In the genomic region with DNA sequence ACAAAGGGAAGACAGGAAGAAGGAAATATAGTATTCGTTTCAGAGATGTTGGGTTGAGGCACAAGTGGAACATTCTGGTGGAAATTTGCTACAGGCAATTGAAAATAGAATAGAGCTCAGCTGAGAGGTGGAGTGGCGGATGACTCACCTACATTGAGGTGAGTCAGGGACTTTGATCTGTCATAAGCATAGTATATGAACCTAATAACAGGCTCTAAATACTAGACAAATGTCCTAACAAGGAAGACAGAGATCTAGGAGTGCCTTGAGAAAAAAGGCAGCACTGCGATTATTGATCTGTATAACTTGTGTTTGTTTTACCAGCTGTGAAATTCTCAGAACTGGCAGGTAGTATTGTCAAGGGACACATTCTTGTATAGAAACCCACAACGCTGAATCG, we compare ENCODE assay signal across 7 cellular contexts. TPM values are rescaled to one million over a fixed set of nuclear protein-coding genes. Genes with fewer than 3 reads are reported as not detected.
A peak's percentile ranks its signal among the peaks of the same experiment; 100 is the strongest.
DNase-seq lines count a peak whose midpoint lies in the region; ATAC-seq and TF ChIP-seq lines count a peak whose summit lies in the region.

No MANE protein-coding gene starts in this region.

- TF ChIP-seq CTCF in HEK293 (tag by site-specific recombination; IDR thresholded peaks at IDR 0.05) (no peak), mammary epithelial cell (conservative IDR thresholded peaks at IDR 0.05 in 1 of 2, IDR thresholded peaks at IDR 0.05 in 1 of 2; ENCODE audit: extremely low read depth in 1 of 2, insufficient read depth in 1 of 2, low read depth in 1 of 2, low read length in 2 of 2) (no peak)

- H3K27me3 ChIP-seq in mammary epithelial cell (ENCODE audit: insufficient read depth, low read length): no peaks in the 10 kb centered on the region
- H3K27me3 ChIP-seq in mesendoderm (ENCODE audit: insufficient read depth, low read length, poor library complexity): no peaks in the 10 kb centered on the region

- H3K4ac ChIP-seq in mesendoderm (ENCODE audit: low read depth, low read length): no peak overlapping the region

- DNase-seq in SK-N-MC (ENCODE audit: low read depth, low spot score): no peak
- peak; percentile 84 for DNase-seq in mammary epithelial cell
- DNase-seq in stimulated activated naive B cell treated with anti-CD40 and anti-IgM and Interleukin-4, amounts not matched to agents 10 μg/mL and 1 μg/mL and 100 μg/mL, for 72 hours: peak; percentile 9
- DNase-seq in dedifferentiated amniotic fluid mesenchymal stem cell (ENCODE audit: extremely low spot score): no peak
- no peak for DNase-seq in mesendoderm

- H2AK5ac ChIP-seq in mesendoderm (ENCODE audit: low read length): no peak overlapping the region

- in situ Hi-C loops in mammary epithelial cell (cut with MboI; ENCODE audit: low sequenced_read_pairs in 2 of 2): no loop called here

- peaks cover 18 to 28% of the 10 kb centered on the region in 2 donors for H3K4me1 Mint-ChIP-seq in stimulated activated naive B cell treated with anti-CD40 and anti-IgM and Interleukin-4, amounts not matched to agents 10 μg/mL and 1 μg/mL and 100 μg/mL, for 72 hours

- POLR2A ChIA-PET in HEK293 (lab: Yijun Ruan, JAX): interaction anchor here (1.6 to 3.9 kb wide), 4 partner anchors 13 to 244 kb away, joined by 12 to 39 read pairs (median 18); no protein-coding TSS in a partner anchor

- no peaks in the 10 kb centered on the region for H3K9me3 Mint-ChIP-seq in stimulated activated naive B cell treated with anti-CD40 and anti-IgM and Interleukin-4, amounts not matched to agents 10 μg/mL and 1 μg/mL and 100 μg/mL, for 72 hours

- no peaks in the 10 kb centered on the region for H3K36me3 ChIP-seq in HEK293 (ENCODE audit: control insufficient read depth in 2 of 2, insufficient read depth in 1 of 2, low read length in 2 of 2)
- H3K36me3 ChIP-seq in SK-N-MC (ENCODE audit: insufficient read depth, low read length): no peaks in the 10 kb centered on the region; the same call in 1 of the 2 replicates
- no peaks in the 10 kb centered on the region for H3K36me3 ChIP-seq in mammary epithelial cell (ENCODE audit: insufficient read depth, low read length)
- H3K36me3 ChIP-seq in mesodermal cell (ENCODE audit: control insufficient read depth, insufficient read depth, low read length): peaks cover 8% of the 10 kb centered on the region
- no peaks in the 10 kb centered on the region for H3K36me3 ChIP-seq in mesendoderm (ENCODE audit: control insufficient read depth, insufficient read depth, low read length)

- H2BK5ac ChIP-seq in mesendoderm (ENCODE audit: low read length): no peak overlapping the region

- H3K9me3 ChIP-seq in HEK293 (ENCODE audit: control insufficient read depth, insufficient read depth, low read depth, low read length) (no peaks in the 10 kb centered on the region), SK-N-MC (ENCODE audit: low read depth, low read length) (no peaks in the 10 kb centered on the region), mammary epithelial cell (replicated peaks; ENCODE audit: insufficient read depth, low read length) (no peaks in the 10 kb centered on the region), mesodermal cell (ENCODE audit: control insufficient read depth, low read length) (no peaks in the 10 kb centered on the region)

- H3K9ac ChIP-seq in SK-N-MC (ENCODE audit: insufficient read length) (peak overlapping the region; percentile 61), mammary epithelial cell (ENCODE audit: insufficient read depth, low read length) (peak overlapping the region; percentile 99), mesendoderm (ENCODE audit: low read length) (no peak overlapping the region)

- no peak overlapping the region for H4K8ac ChIP-seq in mesendoderm (ENCODE audit: low read depth, low read length)

- H3K23ac ChIP-seq in mesendoderm (ENCODE audit: low read length): no peak overlapping the region

- H3K27ac ChIP-seq in HEK293 (ENCODE audit: extremely low read depth, low read depth, low read length) (0 out of 2 replicates have a peak overlapping the region, but pooled peaks have one; percentile 8), SK-N-MC (no peak overlapping the region), mammary epithelial cell (ENCODE audit: insufficient read depth, low read depth, low read length) (peak overlapping the region; percentile 81), mesodermal cell (ENCODE audit: low read depth, low read length, severe bottlenecking) (peak overlapping the region; percentile 74), mesendoderm (ENCODE audit: low read depth, low read length) (no peak overlapping the region)

- peak overlapping the region; percentile 96 for H2AFZ ChIP-seq in mammary epithelial cell (ENCODE audit: low read depth, low read length)

- no peak overlapping the region for H3K56ac ChIP-seq in mesendoderm (ENCODE audit: low read length)

- H3K4me3 ChIP-seq in HEK293 (ENCODE audit: low read depth, low read length) (peak overlapping the region; percentile 100), SK-N-MC (peak overlapping the region; percentile 100), mammary epithelial cell (replicated peaks in 1 of 3; ENCODE audit: insufficient read depth in 1 of 3, low read depth in 2 of 3, low read length in 3 of 3) (peak overlapping the region; percentile 56 to 96 (median 69)), mesodermal cell (ENCODE audit: extremely low read depth, insufficient read depth, low read length, poor library complexity, severe bottlenecking) (peak overlapping the region; percentile 100), mesendoderm (ENCODE audit: low read length) (no peak overlapping the region)

- no peak overlapping the region for H2BK120ac ChIP-seq in mesendoderm (ENCODE audit: low read depth, low read length)

- H3K18ac ChIP-seq in mesendoderm (ENCODE audit: low read length): no peak overlapping the region

- 4% methylated on average over 4 of the region's 5 CpGs for WGBS in mammary epithelial cell (ENCODE audit: low coverage, missing lambda C conversion rate)
- WGBS in mesodermal cell (ENCODE audit: insufficient coverage in 2 of 2), 2 experiments: 68 to 81% methylated on average over 1 to 2 of the region's 5 CpGs
- no CpG with 5 or more reads among the region's 5 CpGs for WGBS in mesendoderm (ENCODE audit: extremely low coverage, insufficient coverage, low lambda C conversion rate)

- H3K27ac Mint-ChIP-seq in stimulated activated naive B cell treated with anti-CD40 and anti-IgM and Interleukin-4, amounts not matched to agents 10 μg/mL and 1 μg/mL and 100 μg/mL, for 72 hours: peak overlapping the region; percentile 100

- intact Hi-C loops in mammary epithelial cell (cut with micrococcal nuclease): loop anchor here (1.0 kb wide), 1 partner anchor 34 kb away; no protein-coding TSS in a partner anchor

- ATAC-seq in stimulated activated naive B cell treated with anti-CD40 and anti-IgM and Interleukin-4, amounts not matched to agents 10 μg/mL and 1 μg/mL and 100 μg/mL, for 72 hours (replicated peaks): peak; percentile 23 to 29

- H4K5ac ChIP-seq in mesendoderm (ENCODE audit: low read length): no peak overlapping the region

- peaks cover 8 to 9% of the 10 kb centered on the region in 2 donors for H3K36me3 Mint-ChIP-seq in stimulated activated naive B cell treated with anti-CD40 and anti-IgM and Interleukin-4, amounts not matched to agents 10 μg/mL and 1 μg/mL and 100 μg/mL, for 72 hours

- H3K4me3 Mint-ChIP-seq in stimulated activated naive B cell treated with anti-CD40 and anti-IgM and Interleukin-4, amounts not matched to agents 10 μg/mL and 1 μg/mL and 100 μg/mL, for 72 hours: peak overlapping the region; percentile 96 to 97

- no TSS peak for BruUV-seq in mammary epithelial cell (replicated peaks; lab: Mats Ljungman, UMichigan)

- CTCF ChIA-PET in HEK293 (lab: Yijun Ruan, JAX) (interaction anchor here (0.7 to 1.3 kb wide), 2 partner anchors 27 to 33 kb away, joined by 3 read pairs; no protein-coding TSS in a partner anchor), mammary epithelial cell (lab: Charles Lee; ENCODE audit: low non-redundant PET) (no interaction called here)

- peak overlapping the region; percentile 98 for H3K4me2 ChIP-seq in mammary epithelial cell (ENCODE audit: insufficient read depth, low read depth, low read length)
- no peak overlapping the region for H3K4me2 ChIP-seq in mesendoderm (ENCODE audit: low read length)

- no peak overlapping the region for H2BK15ac ChIP-seq in mesendoderm (replicated peaks; ENCODE audit: low read depth)

- H3K4me1 ChIP-seq in HEK293 (ENCODE audit: control insufficient read depth, insufficient read depth, low read length): peaks cover 10% of the 10 kb centered on the region; the same call in 1 of the 2 replicates
- H3K4me1 ChIP-seq in mammary epithelial cell (ENCODE audit: insufficient read depth, low read length): peaks cover 31% of the 10 kb centered on the region
- peaks cover 25% of the 10 kb centered on the region for H3K4me1 ChIP-seq in mesodermal cell (ENCODE audit: control insufficient read depth, insufficient read depth, low read length, poor library complexity, severe bottlenecking)
- peaks cover 3% of the 10 kb centered on the region for H3K4me1 ChIP-seq in mesendoderm (ENCODE audit: control insufficient read depth, low read depth, low read length)

- H4K20me1 ChIP-seq in mammary epithelial cell (ENCODE audit: insufficient read depth, low read length): peaks cover 8% of the 10 kb centered on the region

- H3K79me2 ChIP-seq in mammary epithelial cell (ENCODE audit: insufficient read depth, low read length) (peaks cover 41% of the 10 kb centered on the region), mesendoderm (ENCODE audit: control insufficient read depth, insufficient read depth, low read length) (peaks cover 33% of the 10 kb centered on the region)

- dilution Hi-C loops in mammary epithelial cell (cut with HindIII; ENCODE audit: low sequenced_read_pairs): no loop called here

- H3K27me3 Mint-ChIP-seq in stimulated activated naive B cell treated with anti-CD40 and anti-IgM and Interleukin-4, amounts not matched to agents 10 μg/mL and 1 μg/mL and 100 μg/mL, for 72 hours: no peaks in the 10 kb centered on the region

- H3K79me1 ChIP-seq in mesendoderm (ENCODE audit: low read length): no peaks in the 10 kb centered on the region

TF ChIP-seq in HEK293, 187 proteins besides CTCF, POLR2A, EP300 and RAD21:
- TF ChIP-seq ZNF548 (tag by site-specific recombination; IDR thresholded peaks at IDR 0.05) (no peak), SP7 (tag by site-specific recombination; IDR thresholded peaks at IDR 0.05) (peak; percentile 17; the same call in 1 of the 2 replicates)

RNA-seq across cellular contexts. Expression of gene IFRD1, which starts 0.9 kb away (rescaled TPM):
- 10 to 100 TPM; 74.2 to 76.2 TPM for total RNA-seq in mammary epithelial cell
- polyA plus RNA-seq in mammary epithelial cell: 14.1 TPM
- polyA minus RNA-seq in mammary epithelial cell: 4.3 TPM
- 44.9 TPM for polyA plus RNA-seq in mesodermal cell (2013, experiment 1 of 2)
- 45.3 TPM for polyA plus RNA-seq in mesodermal cell (2013, experiment 2 of 2)
- 55.0 TPM for polyA plus RNA-seq in mesendoderm (2013, experiment 1 of 2)
- polyA plus RNA-seq in mesendoderm (2013, experiment 2 of 2): 57.9 TPM

RNA-seq across cellular contexts. Expression of gene LSMEM1, which starts 31.4 kb away (rescaled TPM):
- total RNA-seq in mammary epithelial cell: 1 to 10 TPM in 1 of 2 donors, under 1 TPM in 1; 0.67 to 3.1 TPM
- polyA plus RNA-seq in mammary epithelial cell: 0.16 TPM
- not detected for polyA minus RNA-seq in mammary epithelial cell
- 2.3 TPM for polyA plus RNA-seq in mesodermal cell (2013, experiment 1 of 2)
- polyA plus RNA-seq in mesodermal cell (2013, experiment 2 of 2): 2.0 TPM
- polyA plus RNA-seq in mesendoderm (2013, experiment 1 of 2): 0.55 TPM
- polyA plus RNA-seq in mesendoderm (2013, experiment 2 of 2): 0.80 TPM

Comparison
In these comparisons a context has a peak if more than half of its experiments do, and no peak if none do; other contexts are left out.
1. H3K27ac ChIP-seq: peak in HEK293 (single experiment), mammary epithelial cell (single experiment) and mesodermal cell (single experiment); none in SK-N-MC (single experiment) and mesendoderm (single experiment).
2. DNase-seq: peak in mammary epithelial cell (single experiment) and stimulated activated naive B cell treated with anti-CD40 and anti-IgM and Interleukin-4, amounts not matched to agents 10 μg/mL and 1 μg/mL and 100 μg/mL, for 72 hours (single experiment); none in SK-N-MC (single experiment), dedifferentiated amniotic fluid mesenchymal stem cell (single experiment) and mesendoderm (single experiment).